ENCODE assay signal across 1 cellular context in genomic region chr16:12262454-12263180, GRCh38.
TF ChIP-seq lines count a peak whose summit lies in the region.

No MANE protein-coding gene starts in this region.

TF ChIP-seq in HepG2, 621 proteins besides CTCF, POLR2A, EP300 and RAD21 (continued from another document):
- 0 out of 2 replicates have a peak, but pooled peaks have one; percentile 63 for TF ChIP-seq TEF (CRISPR knock-in tag; IDR thresholded peaks at IDR 0.05)
- TF ChIP-seq ZNF747 (CRISPR knock-in tag; IDR thresholded peaks at IDR 0.05; ENCODE audit: borderline replicate concordance): no peak; the same call in 1 of the 2 replicates
- no peak for TF ChIP-seq PHF8 (CRISPR knock-in tag; IDR thresholded peaks at IDR 0.05)
- 0 out of 2 replicates have a peak, but pooled peaks have one; percentile 54 for TF ChIP-seq ZNF317 (CRISPR knock-in tag; IDR thresholded peaks at IDR 0.05)
- peak; percentile 3 for TF ChIP-seq ZNF607 (CRISPR knock-in tag; IDR thresholded peaks at IDR 0.05; ENCODE audit: borderline replicate concordance)
- 0 out of 2 replicates have a peak, but pooled peaks have one; percentile 51 for TF ChIP-seq ONECUT2 (CRISPR knock-in tag; IDR thresholded peaks at IDR 0.05)
- no peak for TF ChIP-seq KDM5A (IDR thresholded peaks at IDR 0.05; ENCODE audit: borderline replicate concordance, low read length)
- peak; percentile 96 for TF ChIP-seq ZNF362 (CRISPR knock-in tag; IDR thresholded peaks at IDR 0.05; ENCODE audit: borderline replicate concordance)
- 0 out of 2 replicates have a peak, but pooled peaks have one; percentile 12 for TF ChIP-seq ZBTB49 (CRISPR knock-in tag; IDR thresholded peaks at IDR 0.05; ENCODE audit: borderline replicate concordance)
- TF ChIP-seq YEATS4 (CRISPR knock-in tag; IDR thresholded peaks at IDR 0.05; ENCODE audit: borderline replicate concordance): no peak; the same call in 1 of the 2 replicates
- no peak for TF ChIP-seq NFATC3 (CRISPR knock-in tag; IDR thresholded peaks at IDR 0.05)
- 0 out of 2 replicates have a peak, but pooled peaks have one; percentile 41 for TF ChIP-seq FOXP1 (IDR thresholded peaks at IDR 0.05)
- TF ChIP-seq FOXP1 (CRISPR knock-in tag; IDR thresholded peaks at IDR 0.05): peak; percentile 69; the same call in 1 of the 2 replicates
- TF ChIP-seq SMC3 (IDR thresholded peaks at IDR 0.05; ENCODE audit: low read length): 0 out of 2 replicates have a peak, but pooled peaks have one; percentile 7
- peak; percentile 54; the same call in 1 of the 2 replicates for TF ChIP-seq IKZF5 (CRISPR knock-in tag; IDR thresholded peaks at IDR 0.05)
- TF ChIP-seq SOX6 (IDR thresholded peaks at IDR 0.05): no peak
- TF ChIP-seq SOX6 (CRISPR knock-in tag; IDR thresholded peaks at IDR 0.05): peak; percentile 94
- no peak for TF ChIP-seq NONO (IDR thresholded peaks at IDR 0.05)
- TF ChIP-seq NONO (CRISPR knock-in tag; conservative IDR thresholded peaks at IDR 0.05): peak; percentile 79; the same call in 1 of the 2 replicates
- peak; percentile 65; the same call in 1 of the 2 replicates for TF ChIP-seq ZBTB43 (CRISPR knock-in tag; conservative IDR thresholded peaks at IDR 0.05)
- no peak for TF ChIP-seq ZNF496 (CRISPR knock-in tag; IDR thresholded peaks at IDR 0.05; ENCODE audit: insufficient replicate concordance)
- peak; percentile 60; the same call in 1 of the 2 replicates for TF ChIP-seq CSRNP1 (CRISPR knock-in tag; IDR thresholded peaks at IDR 0.05)
- peak; percentile 46; the same call in 1 of the 2 replicates for TF ChIP-seq ZNF646 (CRISPR knock-in tag; IDR thresholded peaks at IDR 0.05)
- TF ChIP-seq PITX1 (CRISPR knock-in tag; IDR thresholded peaks at IDR 0.05): 0 out of 2 replicates have a peak, but pooled peaks have one; percentile 22
